ENCODE assay signal across 25 cellular contexts in the genomic region with DNA sequence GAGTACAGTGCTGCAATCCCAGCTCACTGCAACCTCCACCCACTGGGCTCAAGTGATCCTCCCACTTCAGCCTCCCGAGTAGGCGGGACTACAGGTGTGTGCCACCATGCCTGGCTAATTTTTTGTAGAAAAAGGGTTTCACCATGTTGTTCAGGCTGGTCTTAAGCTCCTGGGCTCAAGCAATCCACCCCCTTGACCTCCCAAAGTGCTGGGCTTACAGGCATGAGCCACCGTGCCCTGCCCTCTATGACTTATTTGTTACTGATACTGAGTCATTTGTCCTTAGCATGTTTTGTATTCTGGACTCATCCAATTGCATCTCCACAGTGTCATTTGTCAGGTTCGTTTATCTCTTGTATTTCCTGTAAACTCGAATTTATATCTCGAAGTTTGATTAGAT. TPM values are rescaled to one million over a fixed set of nuclear protein-coding genes. Genes with fewer than 3 reads are reported as not detected.
DNase-seq lines count a peak whose midpoint lies in the region; ATAC-seq and TF ChIP-seq lines count a peak whose summit lies in the region.
"Had no signal": no experiment of that assay in that cellular context is flagged by ENCODE, and none has a peak within 500 bp of the region (broad histone marks: within the 10 kb centered on the region; RNA-seq: fewer than 3 reads in every experiment).

No MANE protein-coding gene starts in this region.

- H3K36me3 Mint-ChIP-seq in activated CD4-positive, alpha-beta T cell treated with anti-CD3 and anti-CD28 coated beads, Interleukin-2, amount 10 ng/mL, durations not matched to agents 24 days and 14 days (ENCODE audit: low read depth), result peaks cover 24% of the 10 kb centered on the region
- peaks cover 38% of the 10 kb centered on the region for H3K36me3 Mint-ChIP-seq in activated T-helper 17 cell treated with anti-CD3 and anti-CD28 coated beads, Interleukin-2, amount 50 U/mL, for 72 hours (ENCODE audit: low read depth)
- peaks cover 7% of the 10 kb centered on the region for H3K36me3 Mint-ChIP-seq in natural killer cell

- H3K4me3 ChIP-seq in thyroid gland (replicated peaks in 1 of 3), result no peak overlapping the region
- H3K4me3 ChIP-seq: A549, BLaER1, GM23248, PC-9, psoas muscle, smooth muscle cell had no signal

- TF ChIP-seq POLR2A in thyroid gland (IDR thresholded peaks at IDR 0.05), result no peak

- H3K4me3 Mint-ChIP-seq in activated CD4-positive, alpha-beta T cell treated with anti-CD3 and anti-CD28 coated beads, Interleukin-2, amount 10 ng/mL, durations not matched to agents 24 days and 14 days, result peak overlapping the region; percentile 98
- peak overlapping the region; percentile 84 for H3K4me3 Mint-ChIP-seq in activated T-helper 17 cell treated with anti-CD3 and anti-CD28 coated beads, Interleukin-2, amount 50 U/mL, for 72 hours
- no peak overlapping the region for H3K4me3 Mint-ChIP-seq in natural killer cell

- no peaks in the 10 kb centered on the region for H3K9me3 Mint-ChIP-seq in activated CD4-positive, alpha-beta T cell treated with anti-CD3 and anti-CD28 coated beads, Interleukin-2, amount 10 ng/mL, durations not matched to agents 24 days and 14 days
- H3K9me3 Mint-ChIP-seq in activated T-helper 17 cell treated with anti-CD3 and anti-CD28 coated beads, Interleukin-2, amount 50 U/mL, for 72 hours, result peaks cover 4% of the 10 kb centered on the region
- no peaks in the 10 kb centered on the region for H3K9me3 Mint-ChIP-seq in natural killer cell

- H3K4me1 ChIP-seq in thyroid gland, result no peaks in the 10 kb centered on the region
- H3K4me1 ChIP-seq: A549, psoas muscle had no signal

- no peaks in the 10 kb centered on the region for H3K27me3 ChIP-seq in thyroid gland
- H3K27me3 ChIP-seq: BLaER1 had no signal

- DNase-seq in activated CD4-positive, alpha-beta T cell treated with anti-CD3 and anti-CD28 coated beads, Interleukin-2, amount 10 ng/mL, durations not matched to agents 24 days and 14 days, result peak; percentile 66
- no peak for DNase-seq in activated CD4-positive, alpha-beta T cell treated with anti-CD3 and anti-CD28 coated beads, Interleukin-2, amount 50 U/mL, for 1 hour
- DNase-seq in HT1080 (ENCODE audit: low read depth) (peak; percentile 15), natural killer cell (no peak), thyroid gland (no peak)
- DNase-seq in stimulated activated CD4-positive, alpha-beta T cell treated with anti-CD3 and anti-CD28 coated beads, Interleukin-15, amount 100 ng/mL, for 24 hours, result no peak
- DNase-seq: cortex of kidney, foreskin melanocyte, GM23248, hypothalamus, kidney, mesendoderm, NCI-H1436, NCI-H2171 treated with DMSO at 0.1 percent for 48 hours, PC-9, psoas muscle, trophoblast cell had no signal

- intact Hi-C loops in activated CD4-positive, alpha-beta T cell treated with anti-CD3 and anti-CD28 coated beads, Interleukin-2, amount 10 ng/mL, durations not matched to agents 24 days and 14 days (cut with micrococcal nuclease), result loop anchor here (10.0 kb wide), 1 partner anchor 427 kb away; no protein-coding TSS in a partner anchor
- intact Hi-C loops in natural killer cell (cut with micrococcal nuclease), result no loop called here
- intact Hi-C loops in thyroid gland (cut with DNase I), result no loop called here

- H3K4me1 Mint-ChIP-seq in activated CD4-positive, alpha-beta T cell treated with anti-CD3 and anti-CD28 coated beads, Interleukin-2, amount 10 ng/mL, durations not matched to agents 24 days and 14 days, result peaks cover 53% of the 10 kb centered on the region
- H3K4me1 Mint-ChIP-seq in activated T-helper 17 cell treated with anti-CD3 and anti-CD28 coated beads, Interleukin-2, amount 50 U/mL, for 72 hours, result peaks cover 40% of the 10 kb centered on the region
- H3K4me1 Mint-ChIP-seq in natural killer cell, result peaks cover 44 to 50% of the 10 kb centered on the region in 2 donors

- H3K9me3 ChIP-seq in thyroid gland, result no peaks in the 10 kb centered on the region
- H3K9me3 ChIP-seq: A549, psoas muscle had no signal

- no peaks in the 10 kb centered on the region for H3K27me3 Mint-ChIP-seq in activated CD4-positive, alpha-beta T cell treated with anti-CD3 and anti-CD28 coated beads, Interleukin-2, amount 10 ng/mL, durations not matched to agents 24 days and 14 days
- no peaks in the 10 kb centered on the region for H3K27me3 Mint-ChIP-seq in activated T-helper 17 cell treated with anti-CD3 and anti-CD28 coated beads, Interleukin-2, amount 50 U/mL, for 72 hours
- H3K27me3 Mint-ChIP-seq in natural killer cell (ENCODE audit: low read depth in 2 of 2), result no peaks in the 10 kb centered on the region

- ATAC-seq in activated T-helper 17 cell treated with anti-CD3 and anti-CD28 coated beads, Interleukin-2, amount 50 U/mL, for 72 hours (replicated peaks), result peak; percentile 78
- no peak for ATAC-seq in natural killer cell
- no peak for ATAC-seq in HG03095 (IDR thresholded peaks at IDR 0.05; ENCODE audit: unreplicated experiment)
- ATAC-seq: A549, HepG2, psoas muscle had no signal

- WGBS in thyroid gland, 2 donors, result 86 to 88% methylated on average over 6 of the region's 6 CpGs

- TF ChIP-seq CTCF in natural killer cell (IDR thresholded peaks at IDR 0.05) (no peak), thyroid gland (IDR thresholded peaks at IDR 0.05) (no peak)

- no peaks in the 10 kb centered on the region for H3K36me3 ChIP-seq in thyroid gland
- H3K36me3 ChIP-seq: BLaER1 had no signal

- no peak overlapping the region for H3K27ac ChIP-seq in thyroid gland
- H3K27ac ChIP-seq: A549, BLaER1, GM23248, PC-9, psoas muscle had no signal

- peak overlapping the region; percentile 90 for H3K27ac Mint-ChIP-seq in activated CD4-positive, alpha-beta T cell treated with anti-CD3 and anti-CD28 coated beads, Interleukin-2, amount 10 ng/mL, durations not matched to agents 24 days and 14 days
- peak overlapping the region; percentile 97 for H3K27ac Mint-ChIP-seq in activated T-helper 17 cell treated with anti-CD3 and anti-CD28 coated beads, Interleukin-2, amount 50 U/mL, for 72 hours
- peak overlapping the region; percentile 96 to 97 for H3K27ac Mint-ChIP-seq in natural killer cell

RNA-seq across cellular contexts. Expression of gene ITK, which starts 2.7 kb away (rescaled TPM):
- 230 and 237 TPM in 2 replicates for total RNA-seq in activated CD4-positive, alpha-beta T cell treated with anti-CD3 and anti-CD28 coated beads, Interleukin-2, amount 10 ng/mL, durations not matched to agents 24 days and 14 days
- total RNA-seq in HT1080 (2014; rRNA removed; shearing (Covaris generic)), result not detected in 2 replicates
- polyA plus RNA-seq in HT1080 (2015; cell fraction: cytosol; rRNA removed), result not detected in 2 replicates
- polyA plus RNA-seq in HT1080 (2015; cell fraction: nucleus; rRNA removed), result not detected in 2 replicates
- 100 to 1,000 TPM; 144 to 277 TPM for total RNA-seq in activated T-helper 17 cell treated with anti-CD3 and anti-CD28 coated beads, Interleukin-2, amount 50 U/mL, for 72 hours
- total RNA-seq in natural killer cell (100 to 1,000 TPM; 153 to 188 (median 186) TPM), thyroid gland (1 to 10 TPM; 1.7 to 3.6 (median 3.0) TPM)
- total RNA-seq: HepG2, PC-9 had no signal
- polyA plus RNA-seq: A549, GM23248, neural cell had no signal

RNA-seq across cellular contexts. Expression of gene GARIN3, which starts 11.9 kb away (rescaled TPM):
- total RNA-seq in activated CD4-positive, alpha-beta T cell treated with anti-CD3 and anti-CD28 coated beads, Interleukin-2, amount 10 ng/mL, durations not matched to agents 24 days and 14 days, result 0.19 and 0.36 TPM in 2 replicates
- total RNA-seq in HT1080 (2014; rRNA removed; shearing (Covaris generic)), result not detected in 2 replicates
- not detected in 2 replicates for polyA plus RNA-seq in HT1080 (2015; cell fraction: cytosol; rRNA removed)
- not detected in 2 replicates for polyA plus RNA-seq in HT1080 (2015; cell fraction: nucleus; rRNA removed)
- total RNA-seq in activated T-helper 17 cell treated with anti-CD3 and anti-CD28 coated beads, Interleukin-2, amount 50 U/mL, for 72 hours, result under 1 TPM; 0.09 to 0.85 TPM
- not detected for total RNA-seq in natural killer cell
- total RNA-seq in thyroid gland, result not detected
- total RNA-seq: GM23248, HepG2, kidney, M059J, PC-9, psoas muscle, smooth muscle cell had no signal
- polyA plus RNA-seq: A549, GM23248, HepG2, neural cell, psoas muscle, smooth muscle cell had no signal

RNA-seq across cellular contexts. Expression of gene MED7, which starts 35.3 kb away (rescaled TPM):
- 13.2 and 14.6 TPM in 2 replicates for total RNA-seq in activated CD4-positive, alpha-beta T cell treated with anti-CD3 and anti-CD28 coated beads, Interleukin-2, amount 10 ng/mL, durations not matched to agents 24 days and 14 days
- total RNA-seq in HT1080 (2014; rRNA removed; shearing (Covaris generic)), result 9.7 and 13.2 TPM in 2 replicates
- polyA plus RNA-seq in HT1080 (2015; cell fraction: cytosol; rRNA removed), result 10.7 and 14.5 TPM in 2 replicates
- 12.6 and 12.9 TPM in 2 replicates for polyA plus RNA-seq in HT1080 (2015; cell fraction: nucleus; rRNA removed)
- total RNA-seq in activated T-helper 17 cell treated with anti-CD3 and anti-CD28 coated beads, Interleukin-2, amount 50 U/mL, for 72 hours, result 10 to 100 TPM in 1 of 2 donors, 1 to 10 TPM in 1; 9.3 to 20.3 TPM
- 10 to 100 TPM in 2 of 3 donors, 1 to 10 TPM in 1; 9.6 to 13.3 (median 12.4) TPM for total RNA-seq in natural killer cell
- total RNA-seq in thyroid gland, result 10 to 100 TPM; 12.9 to 19.8 (median 15.0) TPM

Comparison
In these comparisons a context has a peak if more than half of its experiments do, and no peak if none do; other contexts are left out.
1. DNase-seq: peak in activated CD4-positive, alpha-beta T cell treated with anti-CD3 and anti-CD28 coated beads, Interleukin-2, amount 10 ng/mL, durations not matched to agents 24 days and 14 days (single experiment) and HT1080 (single experiment); none in activated CD4-positive, alpha-beta T cell treated with anti-CD3 and anti-CD28 coated beads, Interleukin-2, amount 50 U/mL, for 1 hour (single experiment), natural killer cell (single experiment), stimulated activated CD4-positive, alpha-beta T cell treated with anti-CD3 and anti-CD28 coated beads, Interleukin-15, amount 100 ng/mL, for 24 hours (single experiment) and thyroid gland (0 of 2).
2. RNA of gene ITK, which starts 2.7 kb away (total RNA-seq): 144 to 277 TPM in activated T-helper 17 cell treated with anti-CD3 and anti-CD28 coated beads, Interleukin-2, amount 50 U/mL, for 72 hours, 230 to 237 TPM in activated CD4-positive, alpha-beta T cell treated with anti-CD3 and anti-CD28 coated beads, Interleukin-2, amount 10 ng/mL, durations not matched to agents 24 days and 14 days and 153 to 188 TPM in natural killer cell; 1.7 to 3.6 TPM in thyroid gland and not detected in HT1080; every median in the first group is over 10 times any median in the second.
3. Peak in every context shown above with its lines, with median percentiles within 50 percentile points of each other: H3K27ac Mint-ChIP-seq.